ENCODE assay signal across 10 cellular contexts in genomic region chr20:33372993-33373441, GRCh38. TPM values are rescaled to one million over a fixed set of nuclear protein-coding genes. Genes with fewer than 3 reads are reported as not detected.
DNase-seq lines count a peak whose midpoint lies in the region; ATAC-seq and TF ChIP-seq lines count a peak whose summit lies in the region.
"Had no signal": no experiment of that assay in that cellular context is flagged by ENCODE, and none has a peak within 500 bp of the region (broad histone marks: within the 10 kb centered on the region; RNA-seq: fewer than 3 reads in every experiment).

No MANE protein-coding gene starts in this region.

- no peaks in the 10 kb centered on the region for H3K9me3 Mint-ChIP-seq in T-helper 1 cell treated with Interleukin-12 subunit alpha and Interleukin-12 subunit beta and Interleukin-4 antibody, amounts not matched to agents 30 μg/mL and 1 μg/mL, for 36 hours

- no peaks in the 10 kb centered on the region for H3K27me3 ChIP-seq in RWPE2 (ENCODE audit: insufficient read depth, poor library complexity, severe bottlenecking)
- H3K27me3 ChIP-seq in fibroblast of lung (ENCODE audit: control insufficient read depth, insufficient read depth, low read length), result no peaks in the 10 kb centered on the region
- no peaks in the 10 kb centered on the region for H3K27me3 ChIP-seq in thyroid gland
- H3K27me3 ChIP-seq: tibial nerve had no signal

- H3K4me2 ChIP-seq in fibroblast of lung (ENCODE audit: extremely low read depth, insufficient read depth, low read length), result no peak overlapping the region

- H3K9me3 ChIP-seq in RWPE2 (ENCODE audit: severe bottlenecking) (no peaks in the 10 kb centered on the region), fibroblast of lung (ENCODE audit: control insufficient read depth, insufficient read depth, low read depth, low read length) (no peaks in the 10 kb centered on the region), thyroid gland (no peaks in the 10 kb centered on the region)
- H3K9me3 ChIP-seq: tibial nerve had no signal

- H3K36me3 ChIP-seq in RWPE2 (ENCODE audit: low read depth) (peaks cover 86% of the 10 kb centered on the region), fibroblast of lung (ENCODE audit: control insufficient read depth, insufficient read depth, low read length) (peaks cover 7% of the 10 kb centered on the region), thyroid gland (no peaks in the 10 kb centered on the region)

- peak; percentile 13; the same call in 1 of the 3 replicates for ATAC-seq in RWPE2 (ENCODE audit: low read depth)
- ATAC-seq: left ventricle myocardium superior had no signal

- peaks cover 43% of the 10 kb centered on the region for H3K4me1 Mint-ChIP-seq in T-helper 1 cell treated with Interleukin-12 subunit alpha and Interleukin-12 subunit beta and Interleukin-4 antibody, amounts not matched to agents 30 μg/mL and 1 μg/mL, for 36 hours (ENCODE audit: low read depth)

- WGBS in thyroid gland, 2 donors, result 49 to 78% methylated on average over 4 of the region's 4 CpGs

- intact Hi-C loops in thyroid gland (cut with DNase I), result no loop called here

- TF ChIP-seq POLR2A in thyroid gland (IDR thresholded peaks at IDR 0.05), result no peak

- H3K36me3 Mint-ChIP-seq in T-helper 1 cell treated with Interleukin-12 subunit alpha and Interleukin-12 subunit beta and Interleukin-4 antibody, amounts not matched to agents 30 μg/mL and 1 μg/mL, for 36 hours (ENCODE audit: low read depth), result peaks cover 30% of the 10 kb centered on the region

- peak overlapping the region; percentile 62 for H3K27ac Mint-ChIP-seq in T-helper 1 cell treated with Interleukin-12 subunit alpha and Interleukin-12 subunit beta and Interleukin-4 antibody, amounts not matched to agents 30 μg/mL and 1 μg/mL, for 36 hours

- no peak overlapping the region for H2AFZ ChIP-seq in fibroblast of lung (ENCODE audit: low read length)

- H3K27me3 Mint-ChIP-seq in T-helper 1 cell treated with Interleukin-12 subunit alpha and Interleukin-12 subunit beta and Interleukin-4 antibody, amounts not matched to agents 30 μg/mL and 1 μg/mL, for 36 hours (ENCODE audit: low read depth), result no peaks in the 10 kb centered on the region

- H4K20me1 ChIP-seq in fibroblast of lung (ENCODE audit: control insufficient read depth, extremely low read depth, insufficient read depth, low read length), result no peaks in the 10 kb centered on the region

- H3K4me3 Mint-ChIP-seq in T-helper 1 cell treated with Interleukin-12 subunit alpha and Interleukin-12 subunit beta and Interleukin-4 antibody, amounts not matched to agents 30 μg/mL and 1 μg/mL, for 36 hours, result no peak overlapping the region

- TF ChIP-seq CTCF in RWPE2 (IDR thresholded peaks at IDR 0.05; ENCODE audit: poor library complexity, severe bottlenecking) (no peak), fibroblast of lung (conservative IDR thresholded peaks at IDR 0.05 in 1 of 2, IDR thresholded peaks at IDR 0.05 in 1 of 2; ENCODE audit: low read depth in 1 of 2, low read length in 2 of 2) (no peak), thyroid gland (IDR thresholded peaks at IDR 0.05) (no peak)

- H3K4me1 ChIP-seq in RWPE2 (ENCODE audit: insufficient read depth, poor library complexity, severe bottlenecking), result peaks cover 20% of the 10 kb centered on the region
- peaks cover 7% of the 10 kb centered on the region for H3K4me1 ChIP-seq in fibroblast of lung (ENCODE audit: control insufficient read depth, extremely low read depth, insufficient read depth, low read length)
- H3K4me1 ChIP-seq in thyroid gland, result peaks cover 55 to 63% of the 10 kb centered on the region in 2 donors
- H3K4me1 ChIP-seq: tibial nerve had no signal

- no peaks in the 10 kb centered on the region for H3K79me2 ChIP-seq in fibroblast of lung (ENCODE audit: control insufficient read depth, insufficient read depth, low read length)

- H3K27ac ChIP-seq in RWPE2 (ENCODE audit: poor library complexity, severe bottlenecking) (peak overlapping the region; percentile 37), fibroblast of lung (ENCODE audit: insufficient read depth, low read length) (peak overlapping the region; percentile 34), thyroid gland (peak overlapping the region; percentile 90 to 94 (median 93))
- H3K27ac ChIP-seq: tibial nerve had no signal

- H3K4me3 ChIP-seq in RWPE2 (ENCODE audit: severe bottlenecking) (no peak overlapping the region), fibroblast of lung (replicated peaks in 1 of 4; ENCODE audit: control extremely low read depth in 1 of 4, insufficient read depth in 1 of 4, low read depth in 3 of 4, low read length in 4 of 4) (no peak overlapping the region), thyroid gland (replicated peaks in 1 of 3) (no peak overlapping the region)
- H3K4me3 ChIP-seq: tibial nerve had no signal

- H3K9ac ChIP-seq in fibroblast of lung (ENCODE audit: insufficient read depth, low read length), result no peak overlapping the region

- DNase-seq in T-helper 1 cell, result no peak
- no peak for DNase-seq in RWPE2 (ENCODE audit: low spot score)
- peak; percentile 10 to 41 for DNase-seq in fibroblast of lung (ENCODE audit: low read depth in 2 of 2)
- DNase-seq in thyroid gland, result peak; percentile 88
- DNase-seq in effector CD4-positive, alpha-beta T cell, result no peak
- no peak for DNase-seq in activated CD4-positive, CD25-positive, alpha-beta regulatory T cell treated with anti-CD3 and anti-CD28 coated beads, Interleukin-2, amount 50 U/mL, for 72 hours
- DNase-seq in NCI-H748 (lab: John Stamatoyannopoulos, UW; ENCODE audit: unreplicated experiment), result no peak
- DNase-seq: left ventricle myocardium superior had no signal

RNA-seq across cellular contexts. Expression of gene CDK5RAP1, which starts 28.3 kb away (rescaled TPM):
- total RNA-seq in fibroblast of lung, result 17.5 and 23.8 TPM in 2 replicates
- polyA plus RNA-seq in fibroblast of lung, result 22.4 and 29.1 TPM in 2 replicates
- polyA plus RNA-seq in fibroblast of lung (2012), result 18.1 and 27.3 TPM in 2 replicates
- 12.8 and 26.6 TPM in 2 replicates for polyA minus RNA-seq in fibroblast of lung (ENCODE audit: low replicate concordance)
- total RNA-seq in thyroid gland, result 10 to 100 TPM; 26.6 to 41.8 (median 37.8) TPM

Comparison
In these comparisons a context has a peak if more than half of its experiments do, and no peak if none do; other contexts are left out.
1. DNase-seq: peak in fibroblast of lung (2 of 2) and thyroid gland (2 of 2); none in T-helper 1 cell (0 of 5), RWPE2 (single experiment), effector CD4-positive, alpha-beta T cell (single experiment), activated CD4-positive, CD25-positive, alpha-beta regulatory T cell treated with anti-CD3 and anti-CD28 coated beads, Interleukin-2, amount 50 U/mL, for 72 hours (single experiment) and NCI-H748 (single experiment).
2. H3K27ac ChIP-seq: peak in every context shown above with its lines; median percentile 93 in thyroid gland; 37 in RWPE2; 34 in fibroblast of lung.